ENCODE assay signal across 24 cellular contexts in genomic region chr16:56005958-56006357, GRCh38.
"Had no signal": no experiment of that assay in that cellular context is flagged by ENCODE, and none has a peak within 500 bp of the region (broad histone marks: within the 10 kb centered on the region; RNA-seq: fewer than 3 reads in every experiment).

No MANE protein-coding gene starts in this region.

- H3K4me3 ChIP-seq: coronary artery, lung, mucosa of descending colon, prostate gland, sigmoid colon, spleen, suprapubic skin, transverse colon, upper lobe of right lung, uterus had no signal

- H3K4me3 Mint-ChIP-seq: memory B cell; mesothelial cell of epicardium; naive B cell; nephron; stimulated activated naive CD8-positive, alpha-beta T cell treated with anti-CD3 and anti-CD28 coated beads, Interleukin-15, amount 100 ng/mL, for 72 hours had no signal

- H3K27ac ChIP-seq: coronary artery, prostate gland, sigmoid colon, spleen, suprapubic skin, transverse colon, upper lobe of right lung, uterus had no signal

- H3K4me1 Mint-ChIP-seq: memory B cell; naive B cell; nephron; stimulated activated naive CD8-positive, alpha-beta T cell treated with anti-CD3 and anti-CD28 coated beads, Interleukin-15, amount 100 ng/mL, for 72 hours had no signal

- H3K36me3 Mint-ChIP-seq: memory B cell, mesothelial cell of epicardium, naive B cell had no signal

- H3K27ac Mint-ChIP-seq: memory B cell; mesothelial cell of epicardium; nephron; stimulated activated naive CD8-positive, alpha-beta T cell treated with anti-CD3 and anti-CD28 coated beads, Interleukin-15, amount 100 ng/mL, for 72 hours had no signal

- ATAC-seq: left lobe of liver; mucosa of descending colon; right cardiac atrium; stimulated activated naive CD8-positive, alpha-beta T cell treated with anti-CD3 and anti-CD28 coated beads, Interleukin-15, amount 100 ng/mL, for 72 hours; upper lobe of right lung had no signal

- H3K9me3 Mint-ChIP-seq: memory B cell, mesothelial cell of epicardium, nephron had no signal

- H3K9me3 ChIP-seq: mucosa of descending colon, prostate gland, sigmoid colon, spleen, suprapubic skin, transverse colon, upper lobe of right lung, uterus had no signal

- H3K4me1 ChIP-seq: prostate gland, sigmoid colon, spleen, suprapubic skin, transverse colon, upper lobe of right lung, uterus had no signal

- DNase-seq: dermis blood vessel endothelial cell; effector memory CD4-positive, alpha-beta T cell; erythroblast; head of caudate nucleus; kidney; mucosa of descending colon; naive B cell; nucleus accumbens; right cardiac atrium; sigmoid colon; spleen; stimulated activated naive CD4-positive, alpha-beta T cell; stimulated activated naive CD8-positive, alpha-beta T cell treated with anti-CD3 and anti-CD28 coated beads, Interleukin-15, amount 100 ng/mL, for 72 hours; transverse colon; upper lobe of right lung; uterus had no signal

- H3K27me3 ChIP-seq: sigmoid colon, transverse colon, upper lobe of right lung, uterus had no signal

- H3K36me3 ChIP-seq: prostate gland, sigmoid colon, spleen, suprapubic skin, transverse colon, upper lobe of right lung, uterus had no signal
